In genomic region chr7:66591058-66591800, GRCh38 we compare ENCODE assay signal across 8 cellular contexts. TPM values are rescaled to one million over a fixed set of nuclear protein-coding genes. Genes with fewer than 3 reads are reported as not detected.
DNase-seq lines count a peak whose midpoint lies in the region; ATAC-seq and TF ChIP-seq lines count a peak whose summit lies in the region.
"Not testable (repeated sequence)": the region's sequence is repeated elsewhere in the genome, so short reads cannot be mapped to it uniquely, and the experiment has no call there.

No MANE protein-coding gene starts in this region.

- not testable (repeated sequence) for H3K9me3 Mint-ChIP-seq in activated CD4-positive, alpha-beta T cell treated with anti-CD3 and anti-CD28 coated beads, Interleukin-2, amount 10 ng/mL, durations not matched to agents 24 days and 14 days

- H3K4me2 ChIP-seq in DOHH2 (ENCODE audit: low read length): peak overlapping the region; percentile 72

- peaks cover 13% of the 10 kb centered on the region; the same call in 1 of the 2 replicates for H4K20me1 ChIP-seq in DOHH2 (ENCODE audit: control insufficient read depth, insufficient read depth, low read depth, low read length)

- not testable (repeated sequence) for H3K9me2 ChIP-seq in DOHH2 (replicated peaks; ENCODE audit: control insufficient read depth, low read length)

- H3K27me3 Mint-ChIP-seq in activated CD4-positive, alpha-beta T cell treated with anti-CD3 and anti-CD28 coated beads, Interleukin-2, amount 10 ng/mL, durations not matched to agents 24 days and 14 days: not testable (repeated sequence)

- WGBS in thymus: 18% methylated on average over 35 of the region's 35 CpGs

- H3F3A ChIP-seq in DOHH2 (ENCODE audit: control insufficient read depth, insufficient read depth): not testable (repeated sequence)

- H3K4me1 ChIP-seq in DOHH2 (ENCODE audit: control insufficient read depth, low read length): peaks cover 36% of the 10 kb centered on the region
- H3K4me1 ChIP-seq in iPS-15b (ENCODE audit: control insufficient read depth, insufficient read depth, low read length); thymus (ENCODE audit: control insufficient read depth, insufficient read depth, low read length): not testable (repeated sequence)

- not testable (repeated sequence) for TF ChIP-seq CTCF in DOHH2 (IDR thresholded peaks at IDR 0.05; ENCODE audit: low read depth, low read length, poor library complexity, severe bottlenecking); LNCaP clone FGC (IDR thresholded peaks at IDR 0.05; ENCODE audit: control insufficient read depth, extremely low read depth, insufficient read depth); choroid plexus epithelial cell (conservative IDR thresholded peaks at IDR 0.05; ENCODE audit: low read depth, low read length); omental fat pad (IDR thresholded peaks at IDR 0.05)

- intact Hi-C loops in activated CD4-positive, alpha-beta T cell treated with anti-CD3 and anti-CD28 coated beads, Interleukin-2, amount 10 ng/mL, durations not matched to agents 24 days and 14 days (cut with micrococcal nuclease): not testable (repeated sequence)

- H3K79me2 ChIP-seq in DOHH2 (ENCODE audit: control insufficient read depth, low read length): peaks cover 72% of the 10 kb centered on the region

- peak overlapping the region; percentile 95 for H3K27ac Mint-ChIP-seq in activated CD4-positive, alpha-beta T cell treated with anti-CD3 and anti-CD28 coated beads, Interleukin-2, amount 10 ng/mL, durations not matched to agents 24 days and 14 days

- H3K4me3 ChIP-seq in DOHH2 (ENCODE audit: low read length) (peak overlapping the region; percentile 87), LNCaP clone FGC (ENCODE audit: low read depth, low read length) (peak overlapping the region; percentile 73), choroid plexus epithelial cell (ENCODE audit: low read depth, low read length) (peak overlapping the region; percentile 93), iPS-15b (ENCODE audit: low read depth, low read length) (peak overlapping the region; percentile 82), thymus (ENCODE audit: low read length) (peak overlapping the region; percentile 74)

- not testable (repeated sequence) for H3K9me3 ChIP-seq in DOHH2 (ENCODE audit: control insufficient read depth, insufficient read depth, low read length); iPS-15b (ENCODE audit: control insufficient read depth, insufficient read depth, low read length); thymus (ENCODE audit: control insufficient read depth)

- H3K27me3 ChIP-seq in DOHH2 (ENCODE audit: control insufficient read depth, low read length); iPS-15b (ENCODE audit: control insufficient read depth, insufficient read depth, low read length); thymus (ENCODE audit: control insufficient read depth, insufficient read depth): not testable (repeated sequence)

- POLR2A ChIA-PET in HEK293T (lab: Yijun Ruan, JAX): interaction anchor here (0.6 to 1.3 kb wide), 2 partner anchors 38 to 49 kb away, joined by 3 read pairs; partner anchors contain the start of gene KCTD7

- H3K4me1 Mint-ChIP-seq in activated CD4-positive, alpha-beta T cell treated with anti-CD3 and anti-CD28 coated beads, Interleukin-2, amount 10 ng/mL, durations not matched to agents 24 days and 14 days: peaks cover 33% of the 10 kb centered on the region

- H3K36me3 ChIP-seq in DOHH2 (ENCODE audit: control insufficient read depth, low read length): peaks cover 25% of the 10 kb centered on the region
- H3K36me3 ChIP-seq in iPS-15b (ENCODE audit: control insufficient read depth, insufficient read depth, low read length); thymus (ENCODE audit: control insufficient read depth, insufficient read depth): not testable (repeated sequence)

- CTCF ChIA-PET in HEK293T (lab: Yijun Ruan, JAX): not testable (repeated sequence)

- peak; percentile 64 for ATAC-seq in omental fat pad (ENCODE audit: low FRiP score)

- peak overlapping the region; percentile 94 for H3K9ac ChIP-seq in iPS-15b (ENCODE audit: low read depth, low read length)

- H3K27ac ChIP-seq in DOHH2 (ENCODE audit: low read depth, low read length) (peak overlapping the region; percentile 48), thymus (ENCODE audit: low read depth) (peak overlapping the region; percentile 87)

- peak overlapping the region; percentile 98 for H3K4me3 Mint-ChIP-seq in activated CD4-positive, alpha-beta T cell treated with anti-CD3 and anti-CD28 coated beads, Interleukin-2, amount 10 ng/mL, durations not matched to agents 24 days and 14 days

- not testable (repeated sequence) for DNase-seq in HEK293T (ENCODE audit: extremely low spot score); LNCaP clone FGC (ENCODE audit: low read depth); activated CD4-positive, alpha-beta T cell treated with anti-CD3 and anti-CD28 coated beads, Interleukin-2, amount 10 ng/mL, durations not matched to agents 24 days and 14 days
- DNase-seq in choroid plexus epithelial cell (ENCODE audit: low read depth) (peak; percentile 37), omental fat pad (ENCODE audit: low spot score) (peak; percentile 24)

- H3K36me3 Mint-ChIP-seq in activated CD4-positive, alpha-beta T cell treated with anti-CD3 and anti-CD28 coated beads, Interleukin-2, amount 10 ng/mL, durations not matched to agents 24 days and 14 days (ENCODE audit: low read depth): not testable (repeated sequence)

TF ChIP-seq in HEK293T, 16 proteins besides CTCF, POLR2A, EP300 and RAD21:
- peak; percentile 34; the same call in 1 of the 2 replicates for TF ChIP-seq L3MBTL2 (conservative IDR thresholded peaks at IDR 0.05)

RNA-seq across cellular contexts. Expression of gene KCTD7, which starts 37.5 kb away (rescaled TPM):
- 8.9 and 9.2 TPM in 2 replicates for total RNA-seq in activated CD4-positive, alpha-beta T cell treated with anti-CD3 and anti-CD28 coated beads, Interleukin-2, amount 10 ng/mL, durations not matched to agents 24 days and 14 days
- total RNA-seq in omental fat pad: 10 to 100 TPM; 14.2 to 26.8 (median 14.6) TPM
- polyA plus RNA-seq in thymus: 7.0 TPM
